Comparison of ENCODE assay signal across 22 cellular contexts in the genomic region with DNA sequence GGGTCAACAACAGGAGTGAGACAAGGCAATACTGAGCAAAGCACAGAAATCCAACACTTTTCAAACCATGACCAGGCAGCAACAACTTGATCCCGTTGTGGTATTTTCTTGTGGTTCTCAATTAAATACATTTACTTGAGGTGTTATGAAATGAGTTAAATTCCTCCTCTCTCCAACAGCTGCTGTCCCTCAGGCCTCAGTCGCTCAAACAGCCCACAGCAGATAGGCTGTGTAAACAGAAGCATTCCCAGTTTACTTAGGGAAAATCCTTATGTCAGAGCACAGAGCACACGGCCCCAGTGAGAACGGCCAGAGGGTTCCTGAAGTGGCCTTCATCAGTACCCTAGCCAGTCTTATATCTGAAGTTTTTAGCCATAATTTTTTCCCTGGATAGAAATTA.
"Had no signal": no experiment of that assay in that cellular context is flagged by ENCODE, and none has a peak within 500 bp of the region (broad histone marks: within the 10 kb centered on the region; RNA-seq: fewer than 3 reads in every experiment).

No MANE protein-coding gene starts in this region.

- H3K9me3 ChIP-seq: gastrocnemius medialis, left lung, neutrophil, psoas muscle, thoracic aorta, transverse colon had no signal

- H3K27ac ChIP-seq: dorsolateral prefrontal cortex, gastrocnemius medialis, left lung, neutrophil, psoas muscle, skin epidermis, thoracic aorta, transverse colon had no signal

- H3K4me1 ChIP-seq: gastrocnemius medialis, left lung, psoas muscle had no signal

- H3K36me3 ChIP-seq: gastrocnemius medialis, left lung, neutrophil, thoracic aorta, transverse colon had no signal

- H3K4me3 ChIP-seq: dorsolateral prefrontal cortex, gastrocnemius medialis, left lung, lung, psoas muscle, skin epidermis, thoracic aorta, transverse colon had no signal

- H3K27me3 ChIP-seq: gastrocnemius medialis, left lung, neutrophil, transverse colon had no signal

- DNase-seq: cortex of kidney; dorsolateral prefrontal cortex; effector memory CD4-positive, alpha-beta T cell; gastrocnemius medialis; immature natural killer cell; left lung; mesendoderm; naive thymus-derived CD4-positive, alpha-beta T cell; nephron progenitor cell; psoas muscle; retina; stimulated activated CD4-positive, alpha-beta T cell treated with anti-CD3 and anti-CD28 coated beads, Interleukin-2, amount 100 ng/mL, for 24 hours; stimulated activated CD4-positive, alpha-beta T cell treated with anti-CD3 and anti-CD28 coated beads, Interleukin-4, amount 100 ng/mL, for 4 hours; stimulated activated naive B cell treated with anti-CD40 and anti-IgM and Interleukin-4, amounts not matched to agents 10 μg/mL and 1 μg/mL and 100 μg/mL, for 72 hours; stimulated activated naive CD8-positive, alpha-beta T cell treated with anti-CD3 and anti-CD28 coated beads, Interleukin-15, amount 100 ng/mL, for 72 hours; transverse colon had no signal

- ATAC-seq: esophagus mucosa; gastrocnemius medialis; left lung; naive thymus-derived CD4-positive, alpha-beta T cell; psoas muscle; sciatic nerve; stimulated activated naive B cell treated with anti-CD40 and anti-IgM and Interleukin-4, amounts not matched to agents 10 μg/mL and 1 μg/mL and 100 μg/mL, for 72 hours; stimulated activated naive CD8-positive, alpha-beta T cell treated with anti-CD3 and anti-CD28 coated beads, Interleukin-15, amount 100 ng/mL, for 72 hours had no signal
